8 cellular contexts compared by ENCODE assay signal in genomic region chr12:53999596-54000104, GRCh38. TPM values are rescaled to one million over a fixed set of nuclear protein-coding genes. Genes with fewer than 3 reads are reported as not detected.
DNase-seq lines count a peak whose midpoint lies in the region; ATAC-seq lines count a peak whose summit lies in the region.

No MANE protein-coding gene starts in this region.

- peaks cover 62% of the 10 kb centered on the region for H3K4me1 ChIP-seq in skeletal muscle satellite cell (ENCODE audit: control insufficient read depth, insufficient read depth, low read length)
- peaks cover 9% of the 10 kb centered on the region for H3K4me1 ChIP-seq in HAP-1

- ATAC-seq in GM19324 (IDR thresholded peaks at IDR 0.05; ENCODE audit: low FRiP score, unreplicated experiment) = no peak

- H3K36me3 Mint-ChIP-seq in activated CD4-positive, alpha-beta T cell treated with anti-CD3 and anti-CD28 coated beads, Interleukin-2, amount 10 ng/mL, durations not matched to agents 24 days and 14 days (ENCODE audit: low read depth) = no peaks in the 10 kb centered on the region

- peaks cover 13% of the 10 kb centered on the region for H3K36me3 ChIP-seq in skeletal muscle satellite cell (ENCODE audit: insufficient read depth, low read length)
- H3K36me3 ChIP-seq in HAP-1 (replicated peaks) = no peaks in the 10 kb centered on the region

- H3K9me3 ChIP-seq in skeletal muscle satellite cell (replicated peaks; ENCODE audit: low read length) = no peaks in the 10 kb centered on the region
- H3K9me3 ChIP-seq in HAP-1 = no peaks in the 10 kb centered on the region

- intact Hi-C loops in activated CD4-positive, alpha-beta T cell treated with anti-CD3 and anti-CD28 coated beads, Interleukin-2, amount 10 ng/mL, durations not matched to agents 24 days and 14 days (cut with micrococcal nuclease) = loop anchor here (5.0 to 10.0 kb wide), 4 partner anchors 33 to 365 kb away; partner anchors contain the start of genes GPR84, HOXC13, HOXC4 and HOXC5

- DNase-seq in activated CD4-positive, alpha-beta T cell treated with anti-CD3 and anti-CD28 coated beads, Interleukin-2, amount 10 ng/mL, durations not matched to agents 24 days and 14 days = no peak
- DNase-seq in activated CD4-positive, alpha-beta T cell treated with anti-CD3 and anti-CD28 coated beads, Interleukin-2, amount 50 U/mL, for 4 hours = no peak
- DNase-seq in NCI-H345 (lab: John Stamatoyannopoulos, UW) (peak; percentile 66), epidermal melanocyte (ENCODE audit: insufficient read length, low spot score) (peak; percentile 87), NCI-H1436 (lab: John Stamatoyannopoulos, UW) (no peak), HAP-1 (ENCODE audit: low spot score in 2 of 2) (no peak)

- H3K4me2 ChIP-seq in skeletal muscle satellite cell (ENCODE audit: low read length) = peak overlapping the region; percentile 100

- in situ Hi-C loops in HAP-1 (cut with MboI; ENCODE audit: low sequenced_read_pairs) = loop anchor here (25.0 kb wide), 1 partner anchor 363 kb away; the partner anchor contains the start of gene GPR84

- peak overlapping the region; percentile 56 for H3K27ac Mint-ChIP-seq in activated CD4-positive, alpha-beta T cell treated with anti-CD3 and anti-CD28 coated beads, Interleukin-2, amount 10 ng/mL, durations not matched to agents 24 days and 14 days

- no peaks in the 10 kb centered on the region for H3K9me3 Mint-ChIP-seq in activated CD4-positive, alpha-beta T cell treated with anti-CD3 and anti-CD28 coated beads, Interleukin-2, amount 10 ng/mL, durations not matched to agents 24 days and 14 days

- peaks cover 92% of the 10 kb centered on the region for H3K27me3 Mint-ChIP-seq in activated CD4-positive, alpha-beta T cell treated with anti-CD3 and anti-CD28 coated beads, Interleukin-2, amount 10 ng/mL, durations not matched to agents 24 days and 14 days

- H3K4me3 Mint-ChIP-seq in activated CD4-positive, alpha-beta T cell treated with anti-CD3 and anti-CD28 coated beads, Interleukin-2, amount 10 ng/mL, durations not matched to agents 24 days and 14 days = peak overlapping the region; percentile 39

- H3K4me3 ChIP-seq in skeletal muscle satellite cell (ENCODE audit: low read length) (peak overlapping the region; percentile 85), HAP-1 (no peak overlapping the region)

- H3K4me1 Mint-ChIP-seq in activated CD4-positive, alpha-beta T cell treated with anti-CD3 and anti-CD28 coated beads, Interleukin-2, amount 10 ng/mL, durations not matched to agents 24 days and 14 days = peaks cover 21% of the 10 kb centered on the region

- peak overlapping the region; percentile 99 for H3K9ac ChIP-seq in skeletal muscle satellite cell (ENCODE audit: low read depth, low read length)

- H3K27me3 ChIP-seq in skeletal muscle satellite cell (ENCODE audit: control insufficient read depth, insufficient read depth, low read length) (no peaks in the 10 kb centered on the region), HAP-1 (ENCODE audit: low read depth) (peaks cover 17% of the 10 kb centered on the region)

RNA-seq across cellular contexts. Expression of gene HOXC9, which starts 0.3 kb away (rescaled TPM):
- not detected in 2 replicates for total RNA-seq in activated CD4-positive, alpha-beta T cell treated with anti-CD3 and anti-CD28 coated beads, Interleukin-2, amount 10 ng/mL, durations not matched to agents 24 days and 14 days
- 4.1 and 7.6 TPM in 2 replicates for total RNA-seq in skeletal muscle satellite cell (2012; rRNA removed)

RNA-seq across cellular contexts. Expression of gene HOXC8, which starts 9.1 kb away (rescaled TPM):
- not detected in 2 replicates for total RNA-seq in activated CD4-positive, alpha-beta T cell treated with anti-CD3 and anti-CD28 coated beads, Interleukin-2, amount 10 ng/mL, durations not matched to agents 24 days and 14 days
- total RNA-seq in skeletal muscle satellite cell (2012; rRNA removed) = 3.1 and 4.8 TPM in 2 replicates

RNA-seq across cellular contexts. Expression of gene HOXC10, which starts 14.7 kb away (rescaled TPM):
- not detected in 2 replicates for total RNA-seq in activated CD4-positive, alpha-beta T cell treated with anti-CD3 and anti-CD28 coated beads, Interleukin-2, amount 10 ng/mL, durations not matched to agents 24 days and 14 days
- 1.8 and 3.7 TPM in 2 replicates for total RNA-seq in skeletal muscle satellite cell (2012; rRNA removed)

RNA-seq across cellular contexts. Expression of gene HOTAIR, which starts 24.9 kb away (rescaled TPM):
- not detected in 2 replicates for total RNA-seq in activated CD4-positive, alpha-beta T cell treated with anti-CD3 and anti-CD28 coated beads, Interleukin-2, amount 10 ng/mL, durations not matched to agents 24 days and 14 days
- 0.22 and 0.25 TPM in 2 replicates for total RNA-seq in skeletal muscle satellite cell (2012; rRNA removed)

RNA-seq across cellular contexts. Expression of gene HOXC11, which starts 26.7 kb away (rescaled TPM):
- total RNA-seq in activated CD4-positive, alpha-beta T cell treated with anti-CD3 and anti-CD28 coated beads, Interleukin-2, amount 10 ng/mL, durations not matched to agents 24 days and 14 days = not detected in 2 replicates
- under 0.01 and 0.22 TPM in 2 replicates for total RNA-seq in skeletal muscle satellite cell (2012; rRNA removed)

Comparison
In these comparisons a context has a peak if more than half of its experiments do, and no peak if none do; other contexts are left out.
1. DNase-seq: peak in NCI-H345 (single experiment) and epidermal melanocyte (single experiment); none in activated CD4-positive, alpha-beta T cell treated with anti-CD3 and anti-CD28 coated beads, Interleukin-2, amount 10 ng/mL, durations not matched to agents 24 days and 14 days (single experiment), activated CD4-positive, alpha-beta T cell treated with anti-CD3 and anti-CD28 coated beads, Interleukin-2, amount 50 U/mL, for 4 hours (0 of 2), NCI-H1436 (single experiment) and HAP-1 (0 of 2).